In genomic region chr16:78930561-78930960, GRCh38 we compare ENCODE assay signal across 23 cellular contexts.
"Had no signal": no experiment of that assay in that cellular context is flagged by ENCODE, and none has a peak within 500 bp of the region (broad histone marks: within the 10 kb centered on the region; RNA-seq: fewer than 3 reads in every experiment).

No MANE protein-coding gene starts in this region.

- H3K36me3 ChIP-seq: left ventricle myocardium inferior, ovary, right atrium auricular region, right lobe of liver, thyroid gland, transverse colon, upper lobe of left lung, vagina had no signal

- H3K27ac ChIP-seq: left ventricle myocardium inferior, ovary, right atrium auricular region, right lobe of liver, skin epidermis, testis, thyroid gland, transverse colon, upper lobe of left lung, vagina had no signal

- H3K9me3 ChIP-seq: left ventricle myocardium inferior, ovary, right atrium auricular region, right lobe of liver, testis, thyroid gland, transverse colon, upper lobe of left lung, vagina had no signal

- H3K4me1 ChIP-seq: left ventricle myocardium inferior, right atrium auricular region, right lobe of liver, transverse colon, vagina had no signal

- H3K27me3 ChIP-seq: ovary, right atrium auricular region, right lobe of liver, testis, thyroid gland, transverse colon, upper lobe of left lung, vagina had no signal

- DNase-seq: hypothalamus; immature natural killer cell; kidney; left colon; left ventricle myocardium inferior; mesendoderm; naive B cell; natural killer cell; nephron progenitor cell; ovary; stimulated activated CD4-positive, alpha-beta T cell treated with anti-CD3 and anti-CD28 coated beads, Interleukin-4, amount 100 ng/mL, for 24 hours; stimulated activated naive CD4-positive, alpha-beta T cell treated with Interleukin-2 at 50 U/mL for 16 hours; stimulated activated naive CD8-positive, alpha-beta T cell treated with anti-CD3 and anti-CD28 coated beads, Interleukin-15, amount 100 ng/mL, for 72 hours; testis; thyroid gland; transverse colon; upper lobe of left lung had no signal

- H3K4me3 ChIP-seq: left ventricle myocardium inferior, lung, ovary, right atrium auricular region, right lobe of liver, skin epidermis, testis, thyroid gland, transverse colon, upper lobe of left lung, vagina had no signal

- ATAC-seq: left colon; natural killer cell; stimulated activated memory B cell treated with anti-CD40 and anti-IgM and Interleukin-4, amounts not matched to agents 10 μg/mL and 1 μg/mL and 100 μg/mL, for 72 hours; stimulated activated naive CD8-positive, alpha-beta T cell treated with anti-CD3 and anti-CD28 coated beads, Interleukin-15, amount 100 ng/mL, for 72 hours had no signal
